Comparison of ENCODE assay signal across 12 cellular contexts in genomic region chr6:43086022-43086658, GRCh38. TPM values are rescaled to one million over a fixed set of nuclear protein-coding genes. Genes with fewer than 3 reads are reported as not detected.
DNase-seq lines count a peak whose midpoint lies in the region; ATAC-seq and TF ChIP-seq lines count a peak whose summit lies in the region.
"Had no signal": no experiment of that assay in that cellular context is flagged by ENCODE, and none has a peak within 500 bp of the region (broad histone marks: within the 10 kb centered on the region; RNA-seq: fewer than 3 reads in every experiment).

No MANE protein-coding gene starts in this region.

- H3K4me2 ChIP-seq in BLaER1 treated with 17β-estradiol and CSF1 and Interleukin-3, amounts not matched to agents 10 nM and 100 nM = peak overlapping the region; percentile 9 to 55 (median 41); a peak in 19 of 22 replicates
- H3K4me2 ChIP-seq in Loucy (ENCODE audit: low read depth, low read length, poor library complexity, severe bottlenecking) = peak overlapping the region; percentile 40

- peaks cover 0 to 100% (median 91%) of the 10 kb centered on the region in 11 experiments; a peak in 17 of 22 replicates for H4K20me1 ChIP-seq in BLaER1 treated with 17β-estradiol and CSF1 and Interleukin-3, amounts not matched to agents 10 nM and 100 nM
- peaks cover 11% of the 10 kb centered on the region for H4K20me1 ChIP-seq in Loucy (ENCODE audit: insufficient read depth, low read length, poor library complexity, severe bottlenecking)

- no peaks in the 10 kb centered on the region for H3K27me3 ChIP-seq in BLaER1 treated with 17β-estradiol and CSF1 and Interleukin-3, amounts not matched to agents 10 nM and 100 nM
- no peaks in the 10 kb centered on the region for H3K27me3 ChIP-seq in Loucy (ENCODE audit: insufficient read depth, low read length, poor library complexity, severe bottlenecking)
- H3K27me3 ChIP-seq in testis = no peaks in the 10 kb centered on the region

- peak; percentile 70 for DNase-seq in GM10248 (ENCODE audit: extremely low spot score)
- no peak for DNase-seq in left colon
- no peak for DNase-seq in Right ventricle myocardium inferior (ENCODE audit: missing footprints)
- DNase-seq in DMS53 treated with DMSO at 0.1 percent for 48 hours (lab: John Stamatoyannopoulos, UW; ENCODE audit: unreplicated experiment) = no peak
- DNase-seq in activated CD4-positive, CD25-positive, alpha-beta regulatory T cell (lab: John Stamatoyannopoulos, UW) = no peak
- DNase-seq in testis = no peak
- DNase-seq: NCI-H1436 treated with DMSO at 0.1 percent for 48 hours, NCI-H774, SHP77 treated with DMSO at 0.1 percent for 48 hours had no signal

- CTCF ChIA-PET in GM10248 (lab: Yijun Ruan, JAX) = interaction anchor here (2.7 kb wide), 1 partner anchor 11 kb away, joined by 9 read pairs; no protein-coding TSS in a partner anchor

- 90% methylated on average over 5 to 8 of the region's 8 CpGs for WGBS in testis, 2 donors

- no peak for TF ChIP-seq POLR2A in testis (IDR thresholded peaks at IDR 0.05)

- H3K79me2 ChIP-seq in Loucy (ENCODE audit: insufficient read depth, low read length) = peaks cover 90% of the 10 kb centered on the region

- peak; percentile 92 for ATAC-seq in left colon
- no peak for ATAC-seq in Right ventricle myocardium inferior
- ATAC-seq: K562 had no signal

- 0 out of 22 replicates have a peak, but pooled peaks cover 0 to under 1% (median 0%) of the 10 kb centered on the region in 11 experiments for H3K36me3 ChIP-seq in BLaER1 treated with 17β-estradiol and CSF1 and Interleukin-3, amounts not matched to agents 10 nM and 100 nM
- H3K36me3 ChIP-seq in Loucy (ENCODE audit: insufficient read depth, low read length) (no peaks in the 10 kb centered on the region), testis (ENCODE audit: low read depth, missing control alignments) (no peaks in the 10 kb centered on the region)

- no peak overlapping the region for H3K4me3 ChIP-seq in BLaER1 treated with 17β-estradiol and CSF1 and Interleukin-3, amounts not matched to agents 10 nM and 100 nM
- H3K4me3 ChIP-seq in Loucy (ENCODE audit: low read length, poor library complexity, severe bottlenecking) (no peak overlapping the region), testis (no peak overlapping the region)
- H3K4me3 ChIP-seq: K562 had no signal

- H3K9ac ChIP-seq in BLaER1 treated with 17β-estradiol and CSF1 and Interleukin-3, amounts not matched to agents 10 nM and 100 nM = peak overlapping the region in 5 of 11 experiments; percentile 6 to 37 (median 13); a peak in 3 of 22 replicates
- H3K9ac ChIP-seq in Loucy (ENCODE audit: low read depth, low read length, poor library complexity, severe bottlenecking) = no peak overlapping the region

- H3K4me1 ChIP-seq in BLaER1 treated with 17β-estradiol and CSF1 and Interleukin-3, amounts not matched to agents 10 nM and 100 nM = peaks cover 27 to 70% (median 64%) of the 10 kb centered on the region in 10 experiments
- peaks cover 24% of the 10 kb centered on the region for H3K4me1 ChIP-seq in Loucy (ENCODE audit: insufficient read depth, low read length, poor library complexity, severe bottlenecking)
- H3K4me1 ChIP-seq in testis = peaks cover 15% of the 10 kb centered on the region

- POLR2A ChIA-PET in GM10248 (lab: Yijun Ruan, JAX) = interaction anchor here (0.7 kb wide), 1 partner anchor 10 kb away, joined by 4 read pairs; the partner anchor contains the start of gene PTK7

- intact Hi-C loops in left colon (cut with DNase I, micrococcal nuclease) = no loop called here
- intact Hi-C loops in Right ventricle myocardium inferior (cut with DNase I) = no loop called here
- intact Hi-C loops in testis (cut with DNase I; ENCODE audit: low total_unique reads) = no loop called here

- H2AFZ ChIP-seq in Loucy (ENCODE audit: low read length) = no peak overlapping the region

- no peaks in the 10 kb centered on the region for H3F3A ChIP-seq in Loucy (ENCODE audit: low read depth)

- TF ChIP-seq CTCF in GM10248 (IDR thresholded peaks at IDR 0.05; ENCODE audit: control extremely low read depth, extremely low read depth, low read depth, missing control alignments) (no peak), Loucy (conservative IDR thresholded peaks at IDR 0.05; ENCODE audit: low read length) (no peak), testis (IDR thresholded peaks at IDR 0.05) (no peak)

- peak overlapping the region in 3 of 11 experiments; percentile 6 to 26 (median 15); a peak in 3 of 22 replicates for H3K27ac ChIP-seq in BLaER1 treated with 17β-estradiol and CSF1 and Interleukin-3, amounts not matched to agents 10 nM and 100 nM
- no peak overlapping the region for H3K27ac ChIP-seq in testis

- H3K9me2 ChIP-seq in Loucy (replicated peaks; ENCODE audit: low read depth, low read length) = no peaks in the 10 kb centered on the region

- no peaks in the 10 kb centered on the region for H3K9me3 ChIP-seq in BLaER1 treated with 17β-estradiol and CSF1 and Interleukin-3, amounts not matched to agents 10 nM and 100 nM (replicated peaks in 1 of 11)
- H3K9me3 ChIP-seq in Loucy (ENCODE audit: insufficient read depth, low read depth, low read length) = no peaks in the 10 kb centered on the region
- no peaks in the 10 kb centered on the region for H3K9me3 ChIP-seq in testis

RNA-seq across cellular contexts. Expression of gene PTK7, which starts 10.0 kb away (rescaled TPM):
- 1 to 10 TPM; 8.0 to 9.7 TPM for total RNA-seq in left colon
- total RNA-seq in Right ventricle myocardium inferior = 1.7 TPM
- total RNA-seq in testis = 10 to 100 TPM; 58.8 to 68.7 TPM
- polyA plus RNA-seq in testis (ENCODE audit: insufficient read depth, low read depth, low replicate concordance) = 60.8 TPM

RNA-seq across cellular contexts. Expression of gene KLC4, which starts 26.7 kb away (rescaled TPM):
- total RNA-seq in left colon (100 to 1,000 TPM; 109 to 122 TPM), Right ventricle myocardium inferior (30.0 TPM), testis (10 to 100 TPM; 41.1 to 49.4 TPM)
- polyA plus RNA-seq in testis (ENCODE audit: insufficient read depth, low read depth, low replicate concordance) = 63.1 TPM

RNA-seq across cellular contexts. Expression of gene MRPL2, which starts 26.9 kb away (rescaled TPM):
- 10 to 100 TPM; 62.5 to 75.0 TPM for total RNA-seq in left colon
- 99.7 TPM for total RNA-seq in Right ventricle myocardium inferior
- total RNA-seq in testis = 10 to 100 TPM; 37.2 to 54.8 TPM
- polyA plus RNA-seq in testis (ENCODE audit: insufficient read depth, low read depth, low replicate concordance) = 72.8 TPM

RNA-seq across cellular contexts. Expression of gene CUL7, which starts 32.5 kb away (rescaled TPM):
- 10 to 100 TPM; 14.9 to 15.3 TPM for total RNA-seq in left colon
- total RNA-seq in Right ventricle myocardium inferior = 7.3 TPM
- 10 to 100 TPM; 23.9 to 31.5 TPM for total RNA-seq in testis
- polyA plus RNA-seq in testis (ENCODE audit: insufficient read depth, low read depth, low replicate concordance) = 16.6 TPM

Comparison
In these comparisons a context has a peak if more than half of its experiments do, and no peak if none do; other contexts are left out.
1. RNA of gene PTK7, which starts 10.0 kb away (total RNA-seq): 58.8 to 68.7 TPM in testis; 8.0 to 9.7 TPM in left colon and 1.7 TPM in Right ventricle myocardium inferior (single experiment); every median in the first group is over 4 times any median in the second.